In genomic region chr12:40435251-40435650, GRCh38 we compare ENCODE assay signal across 27 cellular contexts.
"Had no signal": no experiment of that assay in that cellular context is flagged by ENCODE, and none has a peak within 500 bp of the region (broad histone marks: within the 10 kb centered on the region; RNA-seq: fewer than 3 reads in every experiment).

No MANE protein-coding gene starts in this region.

- DNase-seq: stimulated activated CD4-positive, alpha-beta T cell treated with anti-CD3 and anti-CD28 coated beads, Interleukin-2, amount 100 ng/mL, for 48 hours; stimulated activated CD4-positive, alpha-beta T cell treated with anti-CD3 and anti-CD28 coated beads, Interleukin-4, amount 100 ng/mL, for 1 hour; stimulated activated CD4-positive, alpha-beta T cell treated with anti-CD3 and anti-CD28 coated beads, Interleukin-4, amount 100 ng/mL, for 24 hours; stimulated activated CD4-positive, alpha-beta T cell treated with anti-CD3 and anti-CD28 coated beads, Interleukin-4, amount 100 ng/mL, for 4 hours; stimulated activated CD8-positive, alpha-beta memory T cell treated with anti-CD3 and anti-CD28 coated beads, Interleukin-4, amount 100 ng/mL, for 48 hours; stimulated activated naive B cell treated with anti-CD40 and anti-IgM and Interleukin-4, amounts not matched to agents 10 μg/mL and 1 μg/mL and 100 μg/mL, for 72 hours; stimulated activated naive CD4-positive, alpha-beta T cell; stimulated activated naive CD4-positive, alpha-beta T cell treated with Interleukin-2 at 50 U/mL for 16 hours; stimulated activated naive CD8-positive, alpha-beta T cell treated with anti-CD3 and anti-CD28 coated beads, Interleukin-15, amount 100 ng/mL, for 72 hours; stimulated activated naive CD8-positive, alpha-beta T cell treated with anti-CD3 and anti-CD28 coated beads, Interleukin-15, Interleukin-2, amounts not matched to agents 100 U/mL and 50 U/mL, for 24 hours; stomach; substantia nigra; testis; thyroid gland; tibial artery; transverse colon; trophoblast cell; upper lobe of right lung; uterus had no signal

- H3K9me3 ChIP-seq: stomach, suprapubic skin, testis, thoracic aorta, thyroid gland, tibial artery, tibial nerve, transverse colon, upper lobe of left lung, upper lobe of right lung, uterus, vagina had no signal

- H3K27ac ChIP-seq: stomach, suprapubic skin, testis, thoracic aorta, thyroid gland, tibial artery, tibial nerve, transverse colon, upper lobe of left lung, upper lobe of right lung, uterus, vagina had no signal

- H3K36me3 ChIP-seq: stomach, suprapubic skin, thoracic aorta, thyroid gland, tibial artery, tibial nerve, transverse colon, upper lobe of left lung, upper lobe of right lung, uterus, vagina had no signal

- FAIRE-seq: urothelium cell line had no signal

- H3K27me3 ChIP-seq: stomach, suprapubic skin, testis, thyroid gland, tibial artery, tibial nerve, transverse colon, upper lobe of left lung, upper lobe of right lung, uterus, vagina had no signal

- H3K4me3 ChIP-seq: stomach, suprapubic skin, testis, thoracic aorta, thyroid gland, tibial artery, tibial nerve, transverse colon, upper lobe of left lung, upper lobe of right lung, uterus, vagina had no signal

- H3K4me1 ChIP-seq: stomach, suprapubic skin, testis, thyroid gland, tibial artery, tibial nerve, transverse colon, upper lobe of left lung, upper lobe of right lung, uterus, vagina had no signal

- ATAC-seq: stimulated activated effector memory CD8-positive, alpha-beta T cell treated with anti-CD3 and anti-CD28 coated beads, Interleukin-12 subunit alpha, Interleukin-12 subunit beta, amount 100 ng/mL, for 72 hours; stimulated activated memory B cell treated with anti-CD40 and anti-IgM and Interleukin-4, amounts not matched to agents 10 μg/mL and 1 μg/mL and 100 μg/mL, for 72 hours; stimulated activated naive B cell treated with anti-CD40 and anti-IgM and Interleukin-4, amounts not matched to agents 10 μg/mL and 1 μg/mL and 100 μg/mL, for 72 hours; stimulated activated naive CD8-positive, alpha-beta T cell treated with anti-CD3 and anti-CD28 coated beads, Interleukin-15, amount 100 ng/mL, for 72 hours; stimulated activated naive CD8-positive, alpha-beta T cell treated with anti-CD3 and anti-CD28 coated beads, Interleukin-15, Interleukin-2, amounts not matched to agents 100 U/mL and 50 U/mL, for 24 hours; upper lobe of right lung had no signal
